Comparison of ENCODE assay signal across 9 cellular contexts in genomic region chrX:151973851-151974335, GRCh38. TPM values are rescaled to one million over a fixed set of nuclear protein-coding genes. Genes with fewer than 3 reads are reported as not detected.
DNase-seq lines count a peak whose midpoint lies in the region; ATAC-seq and TF ChIP-seq lines count a peak whose summit lies in the region.
"Had no signal": no experiment of that assay in that cellular context is flagged by ENCODE, and none has a peak within 500 bp of the region (broad histone marks: within the 10 kb centered on the region; RNA-seq: fewer than 3 reads in every experiment).

No MANE protein-coding gene starts in this region.

- POLR2A ChIA-PET in naive thymus-derived CD8-positive, alpha-beta T cell (lab: Charles Lee) = no interaction called here

- H3K4me1 Mint-ChIP-seq in progenitor cell of endocrine pancreas (ENCODE audit: low read depth) = no peaks in the 10 kb centered on the region
- H3K4me1 Mint-ChIP-seq in naive thymus-derived CD8-positive, alpha-beta T cell = peaks cover 0 to 4% (median 0%) of the 10 kb centered on the region in 4 donors
- H3K4me1 Mint-ChIP-seq: stimulated activated naive CD8-positive, alpha-beta T cell treated with anti-CD3 and anti-CD28 coated beads, Interleukin-15, amount 100 ng/mL, for 72 hours had no signal

- H3K27ac ChIP-seq in RWPE2 (ENCODE audit: poor library complexity, severe bottlenecking) (peak overlapping the region; percentile 41), gastroesophageal sphincter (peak overlapping the region; percentile 31 to 83 (median 68))

- TF ChIP-seq CTCF in RWPE2 (IDR thresholded peaks at IDR 0.05; ENCODE audit: poor library complexity, severe bottlenecking) = no peak
- no peak for TF ChIP-seq CTCF in gastroesophageal sphincter (IDR thresholded peaks at IDR 0.05)
- no peak for TF ChIP-seq CTCF in progenitor cell of endocrine pancreas (IDR thresholded peaks at IDR 0.05; ENCODE audit: unreplicated experiment)

- WGBS in gastroesophageal sphincter (ENCODE audit: low coverage in 1 of 2), 2 donors = 10 to 20% methylated on average over 1 to 2 of the region's 21 CpGs

- DNase-seq in DMS79 treated with DMSO at 0.1 percent for 48 hours (lab: John Stamatoyannopoulos, UW) = peak; percentile 14
- DNase-seq in RWPE2 (ENCODE audit: low spot score) = no peak
- DNase-seq in progenitor cell of endocrine pancreas (ENCODE audit: low spot score, unreplicated experiment) = no peak
- DNase-seq in naive thymus-derived CD8-positive, alpha-beta T cell = no peak
- no peak for DNase-seq in activated CD8-positive, alpha-beta memory T cell treated with anti-CD3 and anti-CD28 coated beads, Interleukin-2, amount 50 U/mL, for 4 hours
- no peak for DNase-seq in SK-N-DZ (ENCODE audit: low spot score)
- DNase-seq: stimulated activated naive CD8-positive, alpha-beta T cell treated with anti-CD3 and anti-CD28 coated beads, Interleukin-15, amount 100 ng/mL, for 72 hours had no signal

- no peak overlapping the region for H3K27ac Mint-ChIP-seq in progenitor cell of endocrine pancreas
- no peak overlapping the region for H3K27ac Mint-ChIP-seq in naive thymus-derived CD8-positive, alpha-beta T cell
- H3K27ac Mint-ChIP-seq: stimulated activated naive CD8-positive, alpha-beta T cell treated with anti-CD3 and anti-CD28 coated beads, Interleukin-15, amount 100 ng/mL, for 72 hours had no signal

- ATAC-seq in RWPE2 (ENCODE audit: low read depth) (peak; percentile 13; the same call in 2 of the 3 replicates), gastroesophageal sphincter (peak; percentile 16), GM21367 (IDR thresholded peaks at IDR 0.05; ENCODE audit: unreplicated experiment) (no peak)
- ATAC-seq in naive thymus-derived CD8-positive, alpha-beta T cell = no peak
- ATAC-seq: stimulated activated naive CD8-positive, alpha-beta T cell treated with anti-CD3 and anti-CD28 coated beads, Interleukin-15, amount 100 ng/mL, for 72 hours had no signal

- peaks cover 11% of the 10 kb centered on the region for H3K9me3 Mint-ChIP-seq in progenitor cell of endocrine pancreas (ENCODE audit: low read depth)
- no peaks in the 10 kb centered on the region for H3K9me3 Mint-ChIP-seq in naive thymus-derived CD8-positive, alpha-beta T cell
- H3K9me3 Mint-ChIP-seq: stimulated activated naive CD8-positive, alpha-beta T cell treated with anti-CD3 and anti-CD28 coated beads, Interleukin-15, amount 100 ng/mL, for 72 hours had no signal

- no peak for TF ChIP-seq POLR2A in gastroesophageal sphincter (IDR thresholded peaks at IDR 0.05)

- H3K27me3 ChIP-seq in RWPE2 (ENCODE audit: insufficient read depth, poor library complexity, severe bottlenecking) = no peaks in the 10 kb centered on the region
- no peaks in the 10 kb centered on the region for H3K27me3 ChIP-seq in gastroesophageal sphincter

- H3K36me3 ChIP-seq in RWPE2 (ENCODE audit: low read depth) (peaks cover 15% of the 10 kb centered on the region), gastroesophageal sphincter (peaks cover 0 to 7% of the 10 kb centered on the region in 2 donors)

- peaks cover 29% of the 10 kb centered on the region for H3K4me1 ChIP-seq in RWPE2 (ENCODE audit: insufficient read depth, poor library complexity, severe bottlenecking)
- no peaks in the 10 kb centered on the region for H3K4me1 ChIP-seq in gastroesophageal sphincter

- H3K4me3 ChIP-seq in RWPE2 (ENCODE audit: severe bottlenecking) = peak overlapping the region; percentile 69
- peak overlapping the region; percentile 60 to 68 for H3K4me3 ChIP-seq in gastroesophageal sphincter

- H3K4me3 Mint-ChIP-seq in progenitor cell of endocrine pancreas (ENCODE audit: low read depth) = peak overlapping the region; percentile 51
- peak overlapping the region in 1 of 10 donors; percentile 38 for H3K4me3 Mint-ChIP-seq in naive thymus-derived CD8-positive, alpha-beta T cell
- H3K4me3 Mint-ChIP-seq: stimulated activated naive CD8-positive, alpha-beta T cell treated with anti-CD3 and anti-CD28 coated beads, Interleukin-15, amount 100 ng/mL, for 72 hours had no signal

- H3K27me3 Mint-ChIP-seq in progenitor cell of endocrine pancreas = peaks cover 46% of the 10 kb centered on the region
- H3K27me3 Mint-ChIP-seq in naive thymus-derived CD8-positive, alpha-beta T cell = peaks cover 10 to 34% (median 18%) of the 10 kb centered on the region in 5 donors

- H3K36me3 Mint-ChIP-seq in progenitor cell of endocrine pancreas (ENCODE audit: insufficient read depth) = no peaks in the 10 kb centered on the region
- H3K36me3 Mint-ChIP-seq in naive thymus-derived CD8-positive, alpha-beta T cell = peaks cover 0 to 2% (median 0%) of the 10 kb centered on the region in 3 donors

- no peaks in the 10 kb centered on the region for H3K9me3 ChIP-seq in RWPE2 (ENCODE audit: severe bottlenecking)
- no peaks in the 10 kb centered on the region for H3K9me3 ChIP-seq in gastroesophageal sphincter

- no peak for TF ChIP-seq EP300 in gastroesophageal sphincter (IDR thresholded peaks at IDR 0.05)

RNA-seq across cellular contexts. Expression of gene GABRE, which starts 0.6 kb away (rescaled TPM):
- total RNA-seq in gastroesophageal sphincter (10 to 100 TPM in 1 of 4 donors, 1 to 10 TPM in 3; 2.6 to 21.2 (median 7.1) TPM), progenitor cell of endocrine pancreas (1.5 and 2.6 TPM in 2 replicates)
- not detected for total RNA-seq in naive thymus-derived CD8-positive, alpha-beta T cell
- polyA plus RNA-seq in naive thymus-derived CD8-positive, alpha-beta T cell = not detected
- not detected in 2 replicates for polyA plus RNA-seq in SK-N-DZ (2014; cell fraction: cytosol; rRNA removed)
- polyA plus RNA-seq in SK-N-DZ (2014; cell fraction: nucleus; rRNA removed) = 0.30 TPM in 1 of 2 replicates, not detected in the other

Comparison
In these comparisons a context has a peak if more than half of its experiments do, and no peak if none do; other contexts are left out.
1. ATAC-seq: peak in RWPE2 (single experiment) and gastroesophageal sphincter (single experiment); none in naive thymus-derived CD8-positive, alpha-beta T cell (0 of 2) and GM21367 (single experiment).